In genomic region chr13:94660695-94661324, GRCh38 we compare ENCODE assay signal across 9 cellular contexts. TPM values are rescaled to one million over a fixed set of nuclear protein-coding genes. Genes with fewer than 3 reads are reported as not detected.
DNase-seq lines count a peak whose midpoint lies in the region; ATAC-seq and TF ChIP-seq lines count a peak whose summit lies in the region.
"Had no signal": no experiment of that assay in that cellular context is flagged by ENCODE, and none has a peak within 500 bp of the region (broad histone marks: within the 10 kb centered on the region; RNA-seq: fewer than 3 reads in every experiment).

No MANE protein-coding gene starts in this region.

- H3K9ac ChIP-seq in iPS-20b (ENCODE audit: low read depth, low read length), result no peak overlapping the region

- H3K27ac Mint-ChIP-seq in Calu3 (ENCODE audit: unreplicated experiment), result no peak overlapping the region

- in situ Hi-C loops in Caki2 (cut with HindIII; ENCODE audit: low pct_unique_long_range_greater_than_20kb, low sequenced_read_pairs), result no loop called here

- DNase-seq in Caki2 (ENCODE audit: low read depth) (peak; percentile 27), SHP77 (lab: John Stamatoyannopoulos, UW) (peak; percentile 78 to 83), ovary (no peak), Calu3 (no peak), NCI-H1694 (lab: John Stamatoyannopoulos, UW) (no peak)
- DNase-seq: lower lobe of right lung had no signal

- H3K27me3 ChIP-seq in iPS-20b (ENCODE audit: insufficient read depth, low read length) (peaks cover 6% of the 10 kb centered on the region), ovary (no peaks in the 10 kb centered on the region)

- no TSS peak for BruUV-seq in Calu3 (replicated peaks; lab: Mats Ljungman, UMichigan)

- ATAC-seq in HG02884 (IDR thresholded peaks at IDR 0.05; ENCODE audit: unreplicated experiment) (peak; percentile 43), GM21723 (IDR thresholded peaks at IDR 0.05; ENCODE audit: unreplicated experiment) (no peak)
- ATAC-seq: lower lobe of right lung had no signal

- H3K9me3 Mint-ChIP-seq in Calu3 (ENCODE audit: low read depth, unreplicated experiment), result no peaks in the 10 kb centered on the region

- CTCF ChIA-PET in Calu3 (lab: Charles Lee), result no interaction called here

- TF ChIP-seq POLR2A in ovary (IDR thresholded peaks at IDR 0.05), result no peak

- H3K4me3 ChIP-seq in iPS-20b (ENCODE audit: low read length) (peak overlapping the region; percentile 40; the same call in 1 of the 2 replicates), ovary (no peak overlapping the region)
- H3K4me3 ChIP-seq: lower lobe of right lung had no signal

- no peak for TF ChIP-seq CTCF in ovary (IDR thresholded peaks at IDR 0.05)
- no peak for TF ChIP-seq CTCF in Calu3 (IDR thresholded peaks at IDR 0.05; ENCODE audit: unreplicated experiment)

- H3K4me3 Mint-ChIP-seq in Calu3 (ENCODE audit: low read depth, unreplicated experiment), result no peak overlapping the region

- no peaks in the 10 kb centered on the region for H3K27me3 Mint-ChIP-seq in Calu3 (ENCODE audit: unreplicated experiment)

- no peaks in the 10 kb centered on the region for H3K36me3 ChIP-seq in iPS-20b (ENCODE audit: insufficient read depth, low read depth, low read length)
- H3K36me3 ChIP-seq in ovary, result no peaks in the 10 kb centered on the region
- H3K36me3 ChIP-seq: lower lobe of right lung had no signal

- H3K9me3 ChIP-seq in iPS-20b (ENCODE audit: insufficient read depth, low read depth, low read length) (peaks cover 5% of the 10 kb centered on the region; the same call in 1 of the 2 replicates), ovary (no peaks in the 10 kb centered on the region)
- H3K9me3 ChIP-seq: lower lobe of right lung had no signal

- peaks cover 25% of the 10 kb centered on the region for H3K4me1 ChIP-seq in iPS-20b (ENCODE audit: insufficient read depth, low read length)
- no peaks in the 10 kb centered on the region for H3K4me1 ChIP-seq in ovary (ENCODE audit: insufficient read depth)
- H3K4me1 ChIP-seq: lower lobe of right lung had no signal

- no peaks in the 10 kb centered on the region for H3K4me1 Mint-ChIP-seq in Calu3 (ENCODE audit: low read depth, unreplicated experiment)

- WGBS in ovary, 3 donors, result 20 to 33% (median 25%) methylated on average over 6 of the region's 6 CpGs

- TF ChIP-seq EP300 in ovary (IDR thresholded peaks at IDR 0.05), result no peak

- H3K27ac ChIP-seq in iPS-20b (ENCODE audit: low read length) (no peak overlapping the region), ovary (no peak overlapping the region)
- H3K27ac ChIP-seq: lower lobe of right lung had no signal

- intact Hi-C loops in ovary (cut with DNase I) (no loop called here), Calu3 (cut with micrococcal nuclease; ENCODE audit: unreplicated experiment) (no loop called here)

- H3K36me3 Mint-ChIP-seq in Calu3 (ENCODE audit: insufficient read depth, unreplicated experiment), result no peaks in the 10 kb centered on the region

RNA-seq across cellular contexts. Expression of gene SOX21, which starts 51.5 kb away (rescaled TPM):
- total RNA-seq in Caki2 (2014; rRNA removed; shearing (Covaris generic); ENCODE audit: low replicate concordance), result not detected in 2 replicates
- total RNA-seq in ovary, result not detected
- under 1 TPM in 1 of 2 donors, not detected in 1; 0.02 TPM for polyA plus RNA-seq in ovary
- total RNA-seq in Calu3 (2022), result not detected in 2 replicates

RNA-seq across cellular contexts. Expression of gene GPR180, which starts 59.2 kb away (rescaled TPM):
- 6.9 and 7.4 TPM in 2 replicates for total RNA-seq in Caki2 (2014; rRNA removed; shearing (Covaris generic); ENCODE audit: low replicate concordance)
- 1 to 10 TPM; 3.9 to 6.7 (median 4.9) TPM for total RNA-seq in ovary
- polyA plus RNA-seq in ovary, result 1 to 10 TPM; 1.6 to 3.1 TPM
- total RNA-seq in Calu3 (2022), result 3.1 and 3.4 TPM in 2 replicates

Comparison
In these comparisons a context has a peak if more than half of its experiments do, and no peak if none do; other contexts are left out.
1. DNase-seq: peak in Caki2 (single experiment) and SHP77 (2 of 2); none in ovary (0 of 5), Calu3 (single experiment) and NCI-H1694 (single experiment).